Comparison of ENCODE assay signal across 14 cellular contexts in the genomic region with DNA sequence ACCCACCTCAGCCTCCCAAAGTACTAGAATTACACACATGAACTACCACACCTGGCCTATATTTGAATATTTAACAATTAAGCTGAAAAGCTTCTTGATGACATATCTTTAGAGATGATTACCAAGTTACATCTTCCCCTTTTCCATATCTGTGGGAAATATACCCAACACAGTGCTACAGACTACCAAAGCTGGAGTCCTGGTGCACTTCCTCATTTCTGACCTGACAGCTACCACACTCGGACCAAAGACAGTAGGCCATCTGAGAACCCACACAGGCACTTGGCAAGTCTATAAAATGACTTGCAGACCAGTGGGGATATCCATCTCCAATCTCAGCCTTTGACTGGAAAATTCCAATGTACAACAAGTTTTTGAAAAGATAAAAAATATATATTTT.
A peak's percentile ranks its signal among the peaks of the same experiment; 100 is the strongest.
DNase-seq lines count a peak whose midpoint lies in the region; ATAC-seq lines count a peak whose summit lies in the region.
"Had no signal": no experiment of that assay in that cellular context is flagged by ENCODE, and none has a peak within 500 bp of the region (broad histone marks: within the 10 kb centered on the region; RNA-seq: fewer than 3 reads in every experiment).

No MANE protein-coding gene starts in this region.

- peaks cover 0 to 12% (median 0%) of the 10 kb centered on the region in 11 donors for H3K9me3 Mint-ChIP-seq in naive thymus-derived CD4-positive, alpha-beta T cell

- peak overlapping the region in 2 of 10 donors; percentile 12 to 32 for H3K4me3 Mint-ChIP-seq in naive thymus-derived CD4-positive, alpha-beta T cell
- H3K4me3 Mint-ChIP-seq: mesothelial cell of epicardium had no signal

- CTCF ChIA-PET in naive thymus-derived CD4-positive, alpha-beta T cell (lab: Charles Lee): interaction anchor here (0.5 to 3.4 kb wide), 7 partner anchors 11 to 943 kb away, joined by 3 to 21 read pairs (median 5); no protein-coding TSS in a partner anchor

- H3K27ac ChIP-seq in naive thymus-derived CD4-positive, alpha-beta T cell (ENCODE audit: low read depth, low read length): no peak overlapping the region

- H3K27me3 ChIP-seq in naive thymus-derived CD4-positive, alpha-beta T cell (ENCODE audit: control insufficient read depth in 2 of 2, insufficient read depth in 2 of 2, low read length in 2 of 2): no peaks in the 10 kb centered on the region

- peak; percentile 18 for DNase-seq in GDM1 (lab: John Stamatoyannopoulos, UW)
- DNase-seq in OCI-M1 (lab: John Stamatoyannopoulos, UW): peak; percentile 68
- no peak for DNase-seq in naive thymus-derived CD4-positive, alpha-beta T cell
- DNase-seq in NCI-H2081 treated with DMSO at 0.1 percent for 48 hours (lab: John Stamatoyannopoulos, UW): no peak
- no peak for DNase-seq in DMS 273 (lab: John Stamatoyannopoulos, UW; ENCODE audit: unreplicated experiment)
- DNase-seq: amniotic stem cell, C1 segment of cervical spinal cord, hippocampal formation, NCI-H2029, NCI-H526, right cardiac atrium had no signal

- no peaks in the 10 kb centered on the region for H3K36me3 ChIP-seq in naive thymus-derived CD4-positive, alpha-beta T cell (ENCODE audit: control insufficient read depth in 2 of 3, insufficient read depth in 3 of 3, low read length in 3 of 3)

- no peaks in the 10 kb centered on the region for H3K9me3 ChIP-seq in naive thymus-derived CD4-positive, alpha-beta T cell (ENCODE audit: control insufficient read depth in 2 of 3, low read length in 3 of 3)

- H3K36me3 Mint-ChIP-seq in naive thymus-derived CD4-positive, alpha-beta T cell: peaks cover 6 to 35% (median 25%) of the 10 kb centered on the region in 5 donors
- H3K36me3 Mint-ChIP-seq: mesothelial cell of epicardium had no signal

- H3K27ac Mint-ChIP-seq in naive thymus-derived CD4-positive, alpha-beta T cell: peak overlapping the region in 3 of 9 donors; percentile 23 to 42 (median 27)
- H3K27ac Mint-ChIP-seq: mesothelial cell of epicardium had no signal

- H3K27me3 Mint-ChIP-seq in naive thymus-derived CD4-positive, alpha-beta T cell: no peaks in the 10 kb centered on the region

- no peak overlapping the region for H3K4me3 ChIP-seq in naive thymus-derived CD4-positive, alpha-beta T cell (ENCODE audit: low read length)

- intact Hi-C loops in naive thymus-derived CD4-positive, alpha-beta T cell (cut with micrococcal nuclease): no loop called here

- H3K4me1 Mint-ChIP-seq in naive thymus-derived CD4-positive, alpha-beta T cell: peaks cover 37 to 89% (median 78%) of the 10 kb centered on the region in 7 donors

- POLR2A ChIA-PET in naive thymus-derived CD4-positive, alpha-beta T cell (lab: Charles Lee): interaction anchor here (0.7 to 1.2 kb wide), 2 partner anchors 9 to 90 kb away, joined by 3 to 4 read pairs; no protein-coding TSS in a partner anchor

- H3K4me1 ChIP-seq in naive thymus-derived CD4-positive, alpha-beta T cell (ENCODE audit: control insufficient read depth in 2 of 2, insufficient read depth in 2 of 2, low read length in 2 of 2): peaks cover 37 to 45% of the 10 kb centered on the region in 2 donors

- peak; percentile 41 for ATAC-seq in GM21390 (IDR thresholded peaks at IDR 0.05; ENCODE audit: unreplicated experiment)
- peak; percentile 46 for ATAC-seq in naive thymus-derived CD4-positive, alpha-beta T cell
- no peak for ATAC-seq in HG03139 (IDR thresholded peaks at IDR 0.05; ENCODE audit: unreplicated experiment)
- ATAC-seq: right cardiac atrium had no signal

Comparison
In these comparisons a context has a peak if more than half of its experiments do, and no peak if none do; other contexts are left out.
1. DNase-seq: peak in GDM1 (single experiment) and OCI-M1 (single experiment); none in naive thymus-derived CD4-positive, alpha-beta T cell (0 of 9), NCI-H2081 treated with DMSO at 0.1 percent for 48 hours (single experiment) and DMS 273 (single experiment).